23 cellular contexts compared by ENCODE assay signal in the genomic region with DNA sequence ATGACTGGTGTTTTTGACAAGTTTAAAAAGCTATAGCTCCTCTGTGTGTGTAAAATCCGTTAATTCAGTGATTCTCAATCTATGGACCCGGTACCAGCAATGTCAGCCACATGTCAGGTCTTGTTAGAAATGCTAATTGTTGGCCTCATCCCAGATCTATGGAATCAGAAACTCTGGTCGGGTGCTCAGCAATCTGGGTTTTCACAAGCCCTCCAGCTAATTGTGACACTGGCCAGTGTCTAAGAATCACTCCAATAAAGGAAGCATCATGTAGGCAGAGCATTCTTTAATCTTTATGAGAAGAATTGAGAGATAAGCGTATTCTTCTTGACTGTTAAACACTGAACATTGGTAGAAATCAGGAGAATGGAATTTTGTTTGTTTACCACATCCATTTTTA.
A peak's percentile ranks its signal among the peaks of the same experiment; 100 is the strongest.
DNase-seq lines count a peak whose midpoint lies in the region; ATAC-seq and TF ChIP-seq lines count a peak whose summit lies in the region.
"Had no signal": no experiment of that assay in that cellular context is flagged by ENCODE, and none has a peak within 500 bp of the region (broad histone marks: within the 10 kb centered on the region; RNA-seq: fewer than 3 reads in every experiment).

No MANE protein-coding gene starts in this region.

- H4K20me1 ChIP-seq in SK-N-SH (ENCODE audit: insufficient read depth), result no peaks in the 10 kb centered on the region
- H4K20me1 ChIP-seq: BLaER1 treated with 17β-estradiol and CSF1 and Interleukin-3, amounts not matched to agents 10 nM and 100 nM had no signal

- H3K36me3 ChIP-seq in SK-N-SH (replicated peaks in 1 of 2; ENCODE audit: control insufficient read depth in 1 of 2, insufficient read depth in 2 of 2, low read length in 1 of 2), result no peaks in the 10 kb centered on the region
- H3K36me3 ChIP-seq: BLaER1 treated with 17β-estradiol and CSF1 and Interleukin-3, amounts not matched to agents 10 nM and 100 nM had no signal

- H3K4me1 Mint-ChIP-seq in mesothelial cell of epicardium, result peaks cover 12% of the 10 kb centered on the region
- H3K4me1 Mint-ChIP-seq: B cell had no signal

- H3F3A ChIP-seq in SK-N-SH (replicated peaks; ENCODE audit: insufficient read depth), result no peaks in the 10 kb centered on the region

- POLR2A ChIA-PET in SK-N-SH (lab: Yijun Ruan, JAX), result no interaction called here

- H3K79me2 ChIP-seq in SK-N-SH (ENCODE audit: insufficient read depth), result no peaks in the 10 kb centered on the region

- H3K9me3 Mint-ChIP-seq in mesothelial cell of epicardium, result peaks cover 9% of the 10 kb centered on the region
- H3K9me3 Mint-ChIP-seq: CD8-positive, alpha-beta T cell had no signal

- no peak overlapping the region for H3K9ac ChIP-seq in SK-N-SH
- H3K9ac ChIP-seq: BLaER1 treated with 17β-estradiol and CSF1 and Interleukin-3, amounts not matched to agents 10 nM and 100 nM had no signal

- TF ChIP-seq CTCF in SK-N-SH (IDR thresholded peaks at IDR 0.05), result no peak
- TF ChIP-seq CTCF in epithelial cell of esophagus (IDR thresholded peaks at IDR 0.05; ENCODE audit: insufficient read depth, low read depth, low read length, missing control alignments), result no peak
- no peak for TF ChIP-seq CTCF in mesothelial cell of epicardium (IDR thresholded peaks at IDR 0.05; ENCODE audit: unreplicated experiment)

- H3K4me3 Mint-ChIP-seq in mesothelial cell of epicardium, result no peak overlapping the region
- H3K4me3 Mint-ChIP-seq: B cell; CD4-positive, alpha-beta T cell; CD8-positive, alpha-beta T cell had no signal

- no peak overlapping the region for H3K4me3 ChIP-seq in SK-N-SH (ENCODE audit: low read depth in 2 of 2, low read length in 1 of 2)
- no peak overlapping the region for H3K4me3 ChIP-seq in epithelial cell of esophagus (ENCODE audit: low read length)
- H3K4me3 ChIP-seq: A549; BLaER1 treated with 17β-estradiol and CSF1 and Interleukin-3, amounts not matched to agents 10 nM and 100 nM; GM12878 had no signal

- TF ChIP-seq EP300 in SK-N-SH (IDR thresholded peaks at IDR 0.05; ENCODE audit: borderline replicate concordance in 1 of 2, low read depth in 1 of 2, low read length in 1 of 2), result peak in 1 of 2 experiments; percentile 30; a peak in 1 of 4 replicates

- peaks cover 5% of the 10 kb centered on the region for H3K36me3 Mint-ChIP-seq in mesothelial cell of epicardium
- H3K36me3 Mint-ChIP-seq: CD8-positive, alpha-beta T cell had no signal

- H2AFZ ChIP-seq in SK-N-SH (ENCODE audit: low read depth), result no peak overlapping the region

- H3K9me2 ChIP-seq in SK-N-SH, result no peaks in the 10 kb centered on the region

- no peaks in the 10 kb centered on the region for H3K27me3 Mint-ChIP-seq in mesothelial cell of epicardium (ENCODE audit: low read depth)
- H3K27me3 Mint-ChIP-seq: B cell; CD4-positive, alpha-beta T cell had no signal

- no peak for ATAC-seq in SK-N-SH treated with all-trans-retinoic acid at 6 μM for 48 hours
- ATAC-seq: A549; CD8-positive, alpha-beta T cell; GM12878 had no signal

- peaks cover 0 to 2% of the 10 kb centered on the region in 2 experiments; a peak in 2 of 4 replicates for H3K4me1 ChIP-seq in SK-N-SH (ENCODE audit: control insufficient read depth in 1 of 2, insufficient read depth in 2 of 2, low read depth in 1 of 2, low read length in 1 of 2)
- H3K4me1 ChIP-seq: A549; BLaER1 treated with 17β-estradiol and CSF1 and Interleukin-3, amounts not matched to agents 10 nM and 100 nM had no signal

- peak overlapping the region; percentile 21 for H3K27ac Mint-ChIP-seq in mesothelial cell of epicardium
- H3K27ac Mint-ChIP-seq: B cell; CD4-positive, alpha-beta T cell; CD8-positive, alpha-beta T cell had no signal

- DNase-seq in SK-N-SH (peak; percentile 7), epithelial cell of esophagus (ENCODE audit: low read depth) (peak; percentile 5), mesothelial cell of epicardium (ENCODE audit: low spot score in 2 of 2, unreplicated experiment in 2 of 2) (no peak), SK-N-DZ (ENCODE audit: low spot score) (no peak), NCI-H1436 treated with DMSO at 0.1 percent for 48 hours (lab: John Stamatoyannopoulos, UW) (no peak)
- DNase-seq: AML-193; CD4-positive, alpha-beta T cell; CD8-positive, alpha-beta T cell; COR-L47; DMS 273 treated with DMSO at 0.1 percent for 48 hours; DMS153; DMS53; DMS79; DND-41; EL; GDM1 had no signal

- H3K27ac ChIP-seq in SK-N-SH (ENCODE audit: low read depth in 2 of 2, low read length in 1 of 2), result no peak overlapping the region
- H3K27ac ChIP-seq: 22Rv1; A549; BLaER1 treated with 17β-estradiol and CSF1 and Interleukin-3, amounts not matched to agents 10 nM and 100 nM; C4-2B had no signal

- no peak for TF ChIP-seq RAD21 in SK-N-SH (IDR thresholded peaks at IDR 0.05; ENCODE audit: low read length)

- CTCF ChIA-PET in SK-N-SH (lab: Yijun Ruan, JAX), result no interaction called here

- WGBS in SK-N-SH (ENCODE audit: low lambda C conversion rate), result 3% methylated on average over 4 of the region's 4 CpGs

- no peak overlapping the region for H3K4me2 ChIP-seq in SK-N-SH
- H3K4me2 ChIP-seq: A549; BLaER1 treated with 17β-estradiol and CSF1 and Interleukin-3, amounts not matched to agents 10 nM and 100 nM had no signal

- no peaks in the 10 kb centered on the region for H3K9me3 ChIP-seq in SK-N-SH
- H3K9me3 ChIP-seq: A549; BLaER1 treated with 17β-estradiol and CSF1 and Interleukin-3, amounts not matched to agents 10 nM and 100 nM had no signal

- H3K27me3 ChIP-seq in SK-N-SH (ENCODE audit: insufficient read depth), result no peaks in the 10 kb centered on the region
- H3K27me3 ChIP-seq: BLaER1 treated with 17β-estradiol and CSF1 and Interleukin-3, amounts not matched to agents 10 nM and 100 nM had no signal

TF ChIP-seq in SK-N-SH, 30 proteins besides CTCF, POLR2A, EP300 and RAD21 (continues in another document):
- peak; percentile 31; the same call in 1 of the 2 replicates for TF ChIP-seq RCOR1 (IDR thresholded peaks at IDR 0.05; ENCODE audit: low read length)
- no peak for TF ChIP-seq FOXJ3 (CRISPR knock-in tag; IDR thresholded peaks at IDR 0.05)
- TF ChIP-seq ELF1 (IDR thresholded peaks at IDR 0.05), result no peak
- no peak for TF ChIP-seq FOXM1 (IDR thresholded peaks at IDR 0.05; ENCODE audit: low read depth)
- no peak for TF ChIP-seq YY1 (IDR thresholded peaks at IDR 0.05; ENCODE audit: low read depth)
- TF ChIP-seq, protein P1, sequence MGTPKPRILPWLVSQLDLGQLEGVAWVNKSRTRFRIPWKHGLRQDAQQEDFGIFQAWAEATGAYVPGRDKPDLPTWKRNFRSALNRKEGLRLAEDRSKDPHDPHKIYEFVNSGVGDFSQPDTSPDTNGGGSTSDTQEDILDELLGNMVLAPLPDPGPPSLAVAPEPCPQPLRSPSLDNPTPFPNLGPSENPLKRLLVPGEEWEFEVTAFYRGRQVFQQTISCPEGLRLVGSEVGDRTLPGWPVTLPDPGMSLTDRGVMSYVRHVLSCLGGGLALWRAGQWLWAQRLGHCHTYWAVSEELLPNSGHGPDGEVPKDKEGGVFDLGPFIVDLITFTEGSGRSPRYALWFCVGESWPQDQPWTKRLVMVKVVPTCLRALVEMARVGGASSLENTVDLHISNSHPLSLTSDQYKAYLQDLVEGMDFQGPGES (IDR thresholded peaks at IDR 0.05; ENCODE audit: low read depth, low read length), result no peak
- TF ChIP-seq GATA2 (CRISPR knock-in tag; IDR thresholded peaks at IDR 0.05), result peak; percentile 50

TF ChIP-seq in SK-N-SH treated with all-trans-retinoic acid at 6 μM for 48 hours, 23 proteins besides CTCF, POLR2A, EP300 and RAD21:
- TF ChIP-seq PPARA (CRISPR knock-in tag; IDR thresholded peaks at IDR 0.05; ENCODE audit: borderline replicate concordance) (no peak), ZC3H10 (CRISPR knock-in tag; IDR thresholded peaks at IDR 0.05) (no peak)
- TF ChIP-seq, protein P2, sequence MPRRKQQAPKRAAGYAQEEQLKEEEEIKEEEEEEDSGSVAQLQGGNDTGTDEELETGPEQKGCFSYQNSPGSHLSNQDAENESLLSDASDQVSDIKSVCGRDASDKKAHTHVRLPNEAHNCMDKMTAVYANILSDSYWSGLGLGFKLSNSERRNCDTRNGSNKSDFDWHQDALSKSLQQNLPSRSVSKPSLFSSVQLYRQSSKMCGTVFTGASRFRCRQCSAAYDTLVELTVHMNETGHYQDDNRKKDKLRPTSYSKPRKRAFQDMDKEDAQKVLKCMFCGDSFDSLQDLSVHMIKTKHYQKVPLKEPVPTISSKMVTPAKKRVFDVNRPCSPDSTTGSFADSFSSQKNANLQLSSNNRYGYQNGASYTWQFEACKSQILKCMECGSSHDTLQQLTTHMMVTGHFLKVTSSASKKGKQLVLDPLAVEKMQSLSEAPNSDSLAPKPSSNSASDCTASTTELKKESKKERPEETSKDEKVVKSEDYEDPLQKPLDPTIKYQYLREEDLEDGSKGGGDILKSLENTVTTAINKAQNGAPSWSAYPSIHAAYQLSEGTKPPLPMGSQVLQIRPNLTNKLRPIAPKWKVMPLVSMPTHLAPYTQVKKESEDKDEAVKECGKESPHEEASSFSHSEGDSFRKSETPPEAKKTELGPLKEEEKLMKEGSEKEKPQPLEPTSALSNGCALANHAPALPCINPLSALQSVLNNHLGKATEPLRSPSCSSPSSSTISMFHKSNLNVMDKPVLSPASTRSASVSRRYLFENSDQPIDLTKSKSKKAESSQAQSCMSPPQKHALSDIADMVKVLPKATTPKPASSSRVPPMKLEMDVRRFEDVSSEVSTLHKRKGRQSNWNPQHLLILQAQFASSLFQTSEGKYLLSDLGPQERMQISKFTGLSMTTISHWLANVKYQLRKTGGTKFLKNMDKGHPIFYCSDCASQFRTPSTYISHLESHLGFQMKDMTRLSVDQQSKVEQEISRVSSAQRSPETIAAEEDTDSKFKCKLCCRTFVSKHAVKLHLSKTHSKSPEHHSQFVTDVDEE (CRISPR knock-in tag; IDR thresholded peaks at IDR 0.05), result no peak
- TF ChIP-seq, protein P3, sequence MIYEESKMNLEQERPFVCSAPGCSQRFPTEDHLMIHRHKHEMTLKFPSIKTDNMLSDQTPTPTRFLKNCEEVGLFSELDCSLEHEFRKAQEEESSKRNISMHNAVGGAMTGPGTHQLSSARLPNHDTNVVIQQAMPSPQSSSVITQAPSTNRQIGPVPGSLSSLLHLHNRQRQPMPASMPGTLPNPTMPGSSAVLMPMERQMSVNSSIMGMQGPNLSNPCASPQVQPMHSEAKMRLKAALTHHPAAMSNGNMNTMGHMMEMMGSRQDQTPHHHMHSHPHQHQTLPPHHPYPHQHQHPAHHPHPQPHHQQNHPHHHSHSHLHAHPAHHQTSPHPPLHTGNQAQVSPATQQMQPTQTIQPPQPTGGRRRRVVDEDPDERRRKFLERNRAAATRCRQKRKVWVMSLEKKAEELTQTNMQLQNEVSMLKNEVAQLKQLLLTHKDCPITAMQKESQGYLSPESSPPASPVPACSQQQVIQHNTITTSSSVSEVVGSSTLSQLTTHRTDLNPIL (CRISPR knock-in tag; IDR thresholded peaks at IDR 0.05; ENCODE audit: low read depth), result no peak

Comparison
In these comparisons a context has a peak if more than half of its experiments do, and no peak if none do; other contexts are left out.
1. DNase-seq: peak in SK-N-SH (single experiment) and epithelial cell of esophagus (single experiment); none in mesothelial cell of epicardium (0 of 2), SK-N-DZ (single experiment) and NCI-H1436 treated with DMSO at 0.1 percent for 48 hours (single experiment).